Comparison of ENCODE assay signal across 13 cellular contexts in the genomic region with DNA sequence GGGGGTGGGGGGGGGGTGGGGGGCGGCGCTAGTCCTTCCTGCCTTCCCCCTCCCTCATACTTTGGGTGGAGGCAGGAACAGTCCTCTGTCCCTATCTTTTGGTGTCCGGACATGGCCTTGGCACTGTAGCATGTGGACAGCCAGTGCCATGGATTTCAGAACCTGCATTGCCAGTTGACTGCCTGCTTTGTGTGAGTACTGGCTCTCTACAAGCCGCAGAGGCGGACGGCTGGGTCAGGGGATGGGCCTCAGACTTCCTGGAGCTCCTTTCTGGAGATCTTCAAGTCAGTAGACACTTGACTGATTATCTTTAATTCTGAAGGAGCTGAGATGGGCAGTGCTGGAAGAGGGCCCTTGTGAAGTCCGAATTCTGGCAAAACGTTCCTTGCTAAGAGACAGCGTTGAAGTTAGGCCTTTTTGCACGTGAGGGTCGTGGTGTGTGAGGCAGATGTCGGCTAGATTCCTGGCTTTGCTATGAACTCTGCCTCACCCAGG. TPM values are rescaled to one million over a fixed set of nuclear protein-coding genes. Genes with fewer than 3 reads are reported as not detected.
DNase-seq lines count a peak whose midpoint lies in the region; ATAC-seq, FAIRE-seq and TF ChIP-seq lines count a peak whose summit lies in the region.
"Had no signal": no experiment of that assay in that cellular context is flagged by ENCODE, and none has a peak within 500 bp of the region (broad histone marks: within the 10 kb centered on the region; RNA-seq: fewer than 3 reads in every experiment).

No MANE protein-coding gene starts in this region.

- H3K9me3 ChIP-seq in K562 (replicated peaks; ENCODE audit: control insufficient read depth, insufficient read depth, low read depth, low read length) = no peaks in the 10 kb centered on the region
- H3K9me3 ChIP-seq in hepatocyte (ENCODE audit: low read depth) = no peaks in the 10 kb centered on the region
- H3K9me3 ChIP-seq: Caco-2 had no signal

- H2AFZ ChIP-seq in K562 (ENCODE audit: low read depth, low read length) (0 out of 2 replicates have a peak overlapping the region, but pooled peaks have one; percentile 5), hepatocyte (no peak overlapping the region)

- H3K4me2 ChIP-seq in K562 (ENCODE audit: insufficient read depth, low read length) (no peak overlapping the region), hepatocyte (peak overlapping the region; percentile 89)

- H3K79me2 ChIP-seq in K562 (ENCODE audit: control insufficient read depth, insufficient read depth, low read length) = no peaks in the 10 kb centered on the region
- no peaks in the 10 kb centered on the region for H3K79me2 ChIP-seq in hepatocyte

- CTCF ChIA-PET in K562 (lab: Yijun Ruan, JAX; ENCODE audit: low intra/inter-chr PET ratio) = no interaction called here

- TF ChIP-seq POLR2A in K562 (conservative IDR thresholded peaks at IDR 0.05) = no peak

- H3K4me3 ChIP-seq in K562 (no peak overlapping the region), hepatocyte (no peak overlapping the region), skeletal muscle cell (ENCODE audit: low read depth, low read length) (peak overlapping the region; percentile 67)

- H3K9me2 ChIP-seq in hepatocyte (replicated peaks; ENCODE audit: insufficient read depth) = no peaks in the 10 kb centered on the region

- TF ChIP-seq RAD21 in K562 (CRISPR knock-in tag; conservative IDR thresholded peaks at IDR 0.05 in 1 of 2, IDR thresholded peaks at IDR 0.05 in 1 of 2) = no peak

- no peaks in the 10 kb centered on the region for H4K20me1 ChIP-seq in K562 (replicated peaks; ENCODE audit: control insufficient read depth, insufficient read depth, low read length)
- H4K20me1 ChIP-seq in hepatocyte (ENCODE audit: insufficient read depth, poor library complexity, severe bottlenecking) = no peaks in the 10 kb centered on the region

- no peak for ATAC-seq in K562
- no peak for ATAC-seq in GM19328 (IDR thresholded peaks at IDR 0.05; ENCODE audit: unreplicated experiment)
- ATAC-seq: stimulated activated naive CD8-positive, alpha-beta T cell treated with anti-CD3 and anti-CD28 coated beads, Interleukin-15, Interleukin-2, amounts not matched to agents 100 U/mL and 50 U/mL, for 24 hours had no signal

- 57% methylated on average over 8 of the region's 12 CpGs for WGBS in K562 (ENCODE audit: insufficient coverage, low coverage, missing lambda C conversion rate)
- 74% methylated on average over 12 of the region's 12 CpGs for WGBS in hepatocyte (ENCODE audit: low lambda C conversion rate, missing lambda C conversion rate)

- intact Hi-C loops in K562 (cut with micrococcal nuclease) = no loop called here

- TF ChIP-seq EP300 in K562 (IDR thresholded peaks at IDR 0.05; ENCODE audit: low read length) = no peak

- in situ Hi-C loops in K562 (cut with MboI) = loop anchor here (5.0 to 10.0 kb wide), 2 partner anchors 274 to 391 kb away; no protein-coding TSS in a partner anchor

- BruUV-seq in K562 (replicated peaks; lab: Mats Ljungman, UMichigan) = no TSS peak

- peak overlapping the region in 1 of 2 experiments; percentile 48; a peak in 1 of 4 replicates for H3K9ac ChIP-seq in K562 (ENCODE audit: insufficient read depth in 1 of 2, low read depth in 2 of 2, low read length in 2 of 2)

- H3K27ac ChIP-seq in K562 (ENCODE audit: extremely low read depth, low read depth, low read length) (no peak overlapping the region), hepatocyte (no peak overlapping the region)

- H3K4me1 ChIP-seq in K562 (replicated peaks in 1 of 2; ENCODE audit: control insufficient read depth in 2 of 2, insufficient read depth in 2 of 2, low read length in 2 of 2) (peaks cover 12 to 17% of the 10 kb centered on the region in 2 experiments; a peak in 4 of 5 replicates), hepatocyte (ENCODE audit: insufficient read depth) (peaks cover 14% of the 10 kb centered on the region)
- H3K4me1 ChIP-seq: Caco-2 had no signal

- DNase-seq in EH (ENCODE audit: low read depth) = peak; percentile 14
- DNase-seq in K562 (ENCODE audit: extremely low read depth in 1 of 4, low spot score in 3 of 4) = no peak
- DNase-seq in hepatocyte (ENCODE audit: low spot score) = peak; percentile 9
- no peak for DNase-seq in skeletal muscle cell (ENCODE audit: low read depth)
- DNase-seq in DMS153 treated with DMSO at 0.1 percent for 48 hours (lab: John Stamatoyannopoulos, UW; ENCODE audit: unreplicated experiment) = no peak
- DNase-seq in SKM-1 treated with dmso at 0.1 percent for 144 hours (lab: John Stamatoyannopoulos, UW; ENCODE audit: unreplicated experiment) = no peak
- DNase-seq in NCI-H187 treated with DMSO at 0.1 percent for 48 hours (lab: John Stamatoyannopoulos, UW) = no peak
- DNase-seq: activated T-cell treated with anti-CD3 and anti-CD28 coated beads, Interleukin-2, amount 50 U/mL, for 48 hours; Caco-2; stimulated activated CD4-positive, alpha-beta T cell treated with anti-CD3 and anti-CD28 coated beads, Interleukin-15, amount 100 ng/mL, for 24 hours; stimulated activated naive CD8-positive, alpha-beta T cell treated with anti-CD3 and anti-CD28 coated beads, Interleukin-15, Interleukin-2, amounts not matched to agents 100 U/mL and 50 U/mL, for 24 hours had no signal

- no peaks in the 10 kb centered on the region for H3K27me3 ChIP-seq in K562 (ENCODE audit: control insufficient read depth in 2 of 2, insufficient read depth in 2 of 2, low read length in 2 of 2)
- H3K27me3 ChIP-seq in hepatocyte = peaks cover 29% of the 10 kb centered on the region

- no peaks in the 10 kb centered on the region for H3K9me1 ChIP-seq in K562 (ENCODE audit: control insufficient read depth, insufficient read depth, low read length)

- FAIRE-seq in K562 (lab: Jason Lieb, UNC) = no peak
- FAIRE-seq: GM18507 had no signal

- no peak for TF ChIP-seq CTCF in K562 (IDR thresholded peaks at IDR 0.05 in 2 of 3, conservative IDR thresholded peaks at IDR 0.05 in 1 of 3; ENCODE audit: insufficient read depth in 2 of 3, low read depth in 1 of 3, low read length in 3 of 3)
- no peak for TF ChIP-seq CTCF in hepatocyte (IDR thresholded peaks at IDR 0.05; ENCODE audit: poor library complexity)

- H3K36me3 ChIP-seq in K562 (ENCODE audit: control insufficient read depth, insufficient read depth, low read length) (no peaks in the 10 kb centered on the region), hepatocyte (replicated peaks; ENCODE audit: insufficient read depth, low read depth) (no peaks in the 10 kb centered on the region)

- POLR2A ChIA-PET in K562 (lab: Yijun Ruan, JAX) = no interaction called here

TF ChIP-seq in K562, 482 proteins besides CTCF, POLR2A, EP300 and RAD21:
- TF ChIP-seq GABPB2 (CRISPR knock-in tag; conservative IDR thresholded peaks at IDR 0.05) = no peak
- no peak for TF ChIP-seq CGGBP1 (CRISPR knock-in tag; IDR thresholded peaks at IDR 0.05)
- no peak for TF ChIP-seq ZNF174 (CRISPR knock-in tag; IDR thresholded peaks at IDR 0.05)
- TF ChIP-seq KDM2B (CRISPR knock-in tag; IDR thresholded peaks at IDR 0.05) = no peak
- TF ChIP-seq, protein P1, sequence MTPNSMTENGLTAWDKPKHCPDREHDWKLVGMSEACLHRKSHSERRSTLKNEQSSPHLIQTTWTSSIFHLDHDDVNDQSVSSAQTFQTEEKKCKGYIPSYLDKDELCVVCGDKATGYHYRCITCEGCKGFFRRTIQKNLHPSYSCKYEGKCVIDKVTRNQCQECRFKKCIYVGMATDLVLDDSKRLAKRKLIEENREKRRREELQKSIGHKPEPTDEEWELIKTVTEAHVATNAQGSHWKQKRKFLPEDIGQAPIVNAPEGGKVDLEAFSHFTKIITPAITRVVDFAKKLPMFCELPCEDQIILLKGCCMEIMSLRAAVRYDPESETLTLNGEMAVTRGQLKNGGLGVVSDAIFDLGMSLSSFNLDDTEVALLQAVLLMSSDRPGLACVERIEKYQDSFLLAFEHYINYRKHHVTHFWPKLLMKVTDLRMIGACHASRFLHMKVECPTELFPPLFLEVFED (CRISPR knock-in tag; conservative IDR thresholded peaks at IDR 0.05) = no peak

RNA-seq across cellular contexts. Expression of gene CLDN11, which starts 2.5 kb away (rescaled TPM):
- total RNA-seq in K562 (2011; cell fraction: chromatin; rRNA removed; ENCODE audit: low replicate concordance) = 0.25 and 0.30 TPM in 2 replicates
- total RNA-seq in K562 (2011; cell fraction: nucleolus; rRNA removed) = 0.67 and 0.79 TPM in 2 replicates
- 0.76 and 0.95 TPM in 2 replicates for total RNA-seq in K562 (2011; cell fraction: nucleoplasm; rRNA removed)
- total RNA-seq in K562 (2014; rRNA removed) (0.37 and 0.41 TPM in 2 replicates), K562 (2014; rRNA removed; fragmentation: Illumina TruSeq; extraction: Trizol) (0.16 and 0.18 TPM in 2 replicates), K562 (2015; rRNA removed; fragmentation: Illumina TruSeq; extraction: Trizol) (0.26 and 0.33 TPM in 2 replicates), K562 (2021) (0.24 and 0.42 TPM in 2 replicates), hepatocyte (21.9 and 29.5 TPM in 2 replicates)
- polyA plus RNA-seq in K562 (2011; rRNA removed) (not detected in 2 replicates), K562 (2014; fragmentation: Illumina TruSeq; extraction: Trizol) (0.17 and 0.18 TPM in 2 replicates), K562 (2014; fragmentation: Nextera tagmentation; extraction: Ambion mirVana) (under 1 TPM; 0.14 to 0.15 TPM), K562 (2014; rRNA removed) (0.05 and 0.16 TPM in 2 replicates), hepatocyte (6.1 and 7.7 TPM in 2 replicates)
- 0.22 TPM in 1 of 2 replicates, not detected in the other for polyA plus RNA-seq in K562 (2011; cell fraction: cytosol; rRNA removed)
- not detected in 2 replicates for polyA plus RNA-seq in K562 (2011; cell fraction: nucleus; rRNA removed)
- polyA plus RNA-seq in K562 (2012) = 0.17 and 0.42 TPM in 2 replicates
- 0.32 TPM in 1 of 2 replicates, not detected in the other for polyA minus RNA-seq in K562 (2011; rRNA and poly(A)+ RNA removed)
- 0.57 TPM in 1 of 2 replicates, not detected in the other for polyA minus RNA-seq in K562 (2011; cell fraction: cytosol; rRNA and poly(A)+ RNA removed)
- not detected in 2 replicates for polyA minus RNA-seq in K562 (2011; cell fraction: nucleus; rRNA and poly(A)+ RNA removed)

Comparison
In these comparisons a context has a peak if more than half of its experiments do, and no peak if none do; other contexts are left out.
1. DNase-seq: peak in EH (single experiment) and hepatocyte (single experiment); none in K562 (0 of 4), skeletal muscle cell (single experiment), DMS153 treated with DMSO at 0.1 percent for 48 hours (single experiment), SKM-1 treated with dmso at 0.1 percent for 144 hours (single experiment) and NCI-H187 treated with DMSO at 0.1 percent for 48 hours (single experiment).
2. RNA of gene CLDN11, which starts 2.5 kb away (total RNA-seq): 21.9 to 29.5 TPM in hepatocyte; 0.16 to 0.95 TPM in K562; every median in the first group is over 10 times any median in the second.